10 cellular contexts compared by ENCODE assay signal in the genomic region with DNA sequence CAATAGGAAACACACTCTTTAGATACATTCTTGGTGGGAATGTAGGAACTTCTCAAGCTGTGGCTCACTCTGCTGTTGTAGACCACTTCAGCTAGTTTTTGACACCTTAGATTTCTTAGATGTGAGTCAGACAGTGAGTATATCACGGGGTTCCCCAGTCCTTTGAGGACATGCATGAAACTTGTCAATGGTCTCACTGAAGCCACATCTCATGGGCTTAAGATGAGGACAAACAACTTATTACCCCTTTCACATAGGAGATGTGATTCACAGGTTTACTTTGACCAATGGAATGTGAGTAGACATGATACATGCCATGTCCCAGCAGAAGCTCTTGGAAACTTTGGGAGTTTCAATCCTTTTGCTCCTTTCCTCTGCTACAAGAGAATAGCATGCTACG.
DNase-seq lines count a peak whose midpoint lies in the region; ATAC-seq and TF ChIP-seq lines count a peak whose summit lies in the region.
"Had no signal": no experiment of that assay in that cellular context is flagged by ENCODE, and none has a peak within 500 bp of the region (broad histone marks: within the 10 kb centered on the region; RNA-seq: fewer than 3 reads in every experiment).

No MANE protein-coding gene starts in this region.

- DNase-seq in activated T-cell treated with anti-CD3 and anti-CD28 coated beads, Interleukin-2, amount 50 U/mL, for 72 hours, result peak; percentile 32 to 38
- DNase-seq in activated T-cell treated with anti-CD3 and anti-CD28 coated beads, Interleukin-2, amount 50 U/mL, for 48 hours, result no peak
- DNase-seq in RWPE2 (ENCODE audit: low spot score), result no peak
- DNase-seq in stimulated activated naive B cell treated with anti-CD40 and anti-IgM and Interleukin-4, amounts not matched to agents 10 μg/mL and 1 μg/mL and 100 μg/mL, for 72 hours, result no peak
- no peak for DNase-seq in 8988T
- no peak for DNase-seq in spleen
- no peak for DNase-seq in tibial artery

- WGBS in spleen, 5 donors, result 78 to 90% (median 88%) methylated on average over 2 of the region's 2 CpGs

- H3K4me3 Mint-ChIP-seq in activated T-cell treated with anti-CD3 and anti-CD28 coated beads, Interleukin-2, amount 50 U/mL, for 72 hours, result peak overlapping the region; percentile 50 to 76
- no peak overlapping the region for H3K4me3 Mint-ChIP-seq in stimulated activated naive B cell treated with anti-CD40 and anti-IgM and Interleukin-4, amounts not matched to agents 10 μg/mL and 1 μg/mL and 100 μg/mL, for 72 hours
- H3K4me3 Mint-ChIP-seq: GM23338 had no signal

- H3K4me3 ChIP-seq in RWPE2 (ENCODE audit: severe bottlenecking), result no peak overlapping the region
- no peak overlapping the region for H3K4me3 ChIP-seq in spleen
- H3K4me3 ChIP-seq in tibial artery, result no peak overlapping the region
- H3K4me3 ChIP-seq: BLaER1, GM23338 had no signal

- no peaks in the 10 kb centered on the region for H3K9me3 Mint-ChIP-seq in activated T-cell treated with anti-CD3 and anti-CD28 coated beads, Interleukin-2, amount 50 U/mL, for 72 hours
- no peaks in the 10 kb centered on the region for H3K9me3 Mint-ChIP-seq in stimulated activated naive B cell treated with anti-CD40 and anti-IgM and Interleukin-4, amounts not matched to agents 10 μg/mL and 1 μg/mL and 100 μg/mL, for 72 hours
- H3K9me3 Mint-ChIP-seq: GM23338 had no signal

- no peaks in the 10 kb centered on the region for H3K36me3 Mint-ChIP-seq in activated T-cell treated with anti-CD3 and anti-CD28 coated beads, Interleukin-2, amount 50 U/mL, for 72 hours (ENCODE audit: insufficient read depth in 2 of 2)
- H3K36me3 Mint-ChIP-seq in stimulated activated naive B cell treated with anti-CD40 and anti-IgM and Interleukin-4, amounts not matched to agents 10 μg/mL and 1 μg/mL and 100 μg/mL, for 72 hours, result peaks cover 3 to 14% of the 10 kb centered on the region in 2 donors

- H3K27me3 ChIP-seq in RWPE2 (ENCODE audit: insufficient read depth, poor library complexity, severe bottlenecking) (no peaks in the 10 kb centered on the region), spleen (replicated peaks in 1 of 7) (no peaks in the 10 kb centered on the region), tibial artery (no peaks in the 10 kb centered on the region)
- H3K27me3 ChIP-seq: BLaER1 had no signal

- peak; percentile 89 to 90 for ATAC-seq in activated T-cell treated with anti-CD3 and anti-CD28 coated beads, Interleukin-2, amount 50 U/mL, for 72 hours (replicated peaks in 1 of 2)
- ATAC-seq in HG02763 (IDR thresholded peaks at IDR 0.05; ENCODE audit: unreplicated experiment) (peak; percentile 74), RWPE2 (ENCODE audit: low read depth) (peak; percentile 24; the same call in 1 of the 3 replicates)
- peak; percentile 91 to 97 for ATAC-seq in stimulated activated naive B cell treated with anti-CD40 and anti-IgM and Interleukin-4, amounts not matched to agents 10 μg/mL and 1 μg/mL and 100 μg/mL, for 72 hours (replicated peaks)
- ATAC-seq: GM23338 had no signal

- no peaks in the 10 kb centered on the region for H3K36me3 ChIP-seq in RWPE2 (ENCODE audit: low read depth)
- peaks cover 0 to 3% (median 0%) of the 10 kb centered on the region in 6 donors for H3K36me3 ChIP-seq in spleen
- H3K36me3 ChIP-seq in tibial artery, result no peaks in the 10 kb centered on the region
- H3K36me3 ChIP-seq: BLaER1 had no signal

- intact Hi-C loops in spleen (cut with DNase I; ENCODE audit: low total_unique reads) (no loop called here), tibial artery (cut with DNase I; ENCODE audit: low total_unique reads) (no loop called here)

- peaks cover 22% of the 10 kb centered on the region for H3K4me1 ChIP-seq in RWPE2 (ENCODE audit: insufficient read depth, poor library complexity, severe bottlenecking)
- H3K4me1 ChIP-seq in spleen, result peaks cover 0 to 25% (median 5%) of the 10 kb centered on the region in 6 donors
- peaks cover 0 to 9% (median 0%) of the 10 kb centered on the region in 4 donors for H3K4me1 ChIP-seq in tibial artery

- H3K27ac ChIP-seq in RWPE2 (ENCODE audit: poor library complexity, severe bottlenecking), result peak overlapping the region; percentile 86
- H3K27ac ChIP-seq in spleen, result peak overlapping the region in 4 of 8 donors; percentile 61 to 82 (median 74)
- H3K27ac ChIP-seq in tibial artery, result no peak overlapping the region
- H3K27ac ChIP-seq: BLaER1 had no signal

- peaks cover 39% of the 10 kb centered on the region for H3K4me1 Mint-ChIP-seq in activated T-cell treated with anti-CD3 and anti-CD28 coated beads, Interleukin-2, amount 50 U/mL, for 72 hours (ENCODE audit: low read depth)
- H3K4me1 Mint-ChIP-seq in stimulated activated naive B cell treated with anti-CD40 and anti-IgM and Interleukin-4, amounts not matched to agents 10 μg/mL and 1 μg/mL and 100 μg/mL, for 72 hours, result peaks cover 8 to 27% of the 10 kb centered on the region in 2 donors

- TF ChIP-seq POLR2A in spleen (IDR thresholded peaks at IDR 0.05), result no peak

- H3K27ac Mint-ChIP-seq in activated T-cell treated with anti-CD3 and anti-CD28 coated beads, Interleukin-2, amount 50 U/mL, for 72 hours, result peak overlapping the region; percentile 69
- no peak overlapping the region for H3K27ac Mint-ChIP-seq in stimulated activated naive B cell treated with anti-CD40 and anti-IgM and Interleukin-4, amounts not matched to agents 10 μg/mL and 1 μg/mL and 100 μg/mL, for 72 hours
- H3K27ac Mint-ChIP-seq: GM23338 had no signal

- no peaks in the 10 kb centered on the region for H3K27me3 Mint-ChIP-seq in activated T-cell treated with anti-CD3 and anti-CD28 coated beads, Interleukin-2, amount 50 U/mL, for 72 hours (ENCODE audit: low read depth)
- no peaks in the 10 kb centered on the region for H3K27me3 Mint-ChIP-seq in stimulated activated naive B cell treated with anti-CD40 and anti-IgM and Interleukin-4, amounts not matched to agents 10 μg/mL and 1 μg/mL and 100 μg/mL, for 72 hours

- TF ChIP-seq CTCF in RWPE2 (IDR thresholded peaks at IDR 0.05; ENCODE audit: poor library complexity, severe bottlenecking) (no peak), spleen (IDR thresholded peaks at IDR 0.05 in 8 of 11, conservative IDR thresholded peaks at IDR 0.05 in 3 of 11) (no peak), tibial artery (IDR thresholded peaks at IDR 0.05) (no peak)

- H3K9me3 ChIP-seq in RWPE2 (ENCODE audit: severe bottlenecking), result no peaks in the 10 kb centered on the region
- no peaks in the 10 kb centered on the region for H3K9me3 ChIP-seq in spleen
- H3K9me3 ChIP-seq in tibial artery, result no peaks in the 10 kb centered on the region
- H3K9me3 ChIP-seq: BLaER1 had no signal

Comparison
In these comparisons a context has a peak if more than half of its experiments do, and no peak if none do; other contexts are left out.
1. DNase-seq: peak in activated T-cell treated with anti-CD3 and anti-CD28 coated beads, Interleukin-2, amount 50 U/mL, for 72 hours (2 of 2); none in activated T-cell treated with anti-CD3 and anti-CD28 coated beads, Interleukin-2, amount 50 U/mL, for 48 hours (0 of 2), RWPE2 (single experiment), stimulated activated naive B cell treated with anti-CD40 and anti-IgM and Interleukin-4, amounts not matched to agents 10 μg/mL and 1 μg/mL and 100 μg/mL, for 72 hours (single experiment), 8988T (single experiment), spleen (single experiment) and tibial artery (0 of 2).
2. ATAC-seq: peak in every context shown above with its lines; median percentile 94 in stimulated activated naive B cell treated with anti-CD40 and anti-IgM and Interleukin-4, amounts not matched to agents 10 μg/mL and 1 μg/mL and 100 μg/mL, for 72 hours; 90 in activated T-cell treated with anti-CD3 and anti-CD28 coated beads, Interleukin-2, amount 50 U/mL, for 72 hours; 74 in HG02763; 24 in RWPE2.
3. H3K4me3 Mint-ChIP-seq: peak in activated T-cell treated with anti-CD3 and anti-CD28 coated beads, Interleukin-2, amount 50 U/mL, for 72 hours (2 of 2); none in stimulated activated naive B cell treated with anti-CD40 and anti-IgM and Interleukin-4, amounts not matched to agents 10 μg/mL and 1 μg/mL and 100 μg/mL, for 72 hours (0 of 2).